8 cellular contexts compared by ENCODE assay signal in the genomic region with DNA sequence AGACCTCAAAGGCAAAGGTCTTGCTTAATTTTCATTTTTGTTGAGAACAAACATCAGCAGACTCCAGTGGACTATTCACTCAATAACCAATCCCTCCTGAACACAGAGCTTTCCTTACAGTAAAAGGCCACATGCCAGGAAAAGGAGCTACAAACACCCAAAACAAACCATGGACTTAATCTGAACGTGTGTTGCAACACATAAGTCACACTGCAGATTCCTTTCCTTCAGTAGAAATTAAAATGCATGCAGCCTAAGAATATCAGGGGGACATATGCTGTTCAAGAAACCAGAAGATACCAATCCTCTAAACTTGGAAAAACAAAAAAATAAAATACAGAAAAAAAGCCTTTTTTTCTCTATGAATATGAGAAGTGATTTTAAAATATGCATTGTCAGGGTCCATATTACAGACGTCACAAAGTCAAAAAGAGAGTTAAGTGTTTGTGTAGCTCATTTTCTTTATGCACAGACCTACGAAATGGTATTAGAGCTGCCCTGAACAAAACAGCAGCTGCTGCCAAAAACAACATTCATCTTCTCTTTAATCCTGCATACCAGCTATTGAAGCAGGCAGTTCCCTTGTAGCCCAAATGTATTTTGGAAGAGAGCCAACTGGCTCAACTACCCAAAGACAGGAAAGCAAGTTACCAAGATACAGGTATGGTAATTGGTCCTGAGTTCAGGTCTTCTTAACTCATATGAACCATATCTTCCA. TPM values are rescaled to one million over a fixed set of nuclear protein-coding genes. Genes with fewer than 3 reads are reported as not detected.
DNase-seq lines count a peak whose midpoint lies in the region; TF ChIP-seq lines count a peak whose summit lies in the region.

No MANE protein-coding gene starts in this region.

- H3K36me3 Mint-ChIP-seq in mesothelial cell of epicardium, result no peaks in the 10 kb centered on the region

- TF ChIP-seq CTCF in mesothelial cell of epicardium (IDR thresholded peaks at IDR 0.05; ENCODE audit: unreplicated experiment) (no peak), GM10248 (IDR thresholded peaks at IDR 0.05; ENCODE audit: control extremely low read depth, extremely low read depth, low read depth, missing control alignments) (no peak)

- DNase-seq in COR-L47 (lab: John Stamatoyannopoulos, UW) (peak; percentile 86), NCI-H187 treated with DMSO at 0.1 percent for 48 hours (lab: John Stamatoyannopoulos, UW) (peak; percentile 71), brain pericyte (ENCODE audit: low read depth, low spot score) (peak; percentile 72), mesothelial cell of epicardium (ENCODE audit: low spot score in 2 of 2, unreplicated experiment in 2 of 2) (no peak), GM10248 (ENCODE audit: extremely low spot score) (no peak), GF-D8 (lab: John Stamatoyannopoulos, UW) (no peak), OCI-M2 (lab: John Stamatoyannopoulos, UW; ENCODE audit: unreplicated experiment) (no peak)
- DNase-seq in activated effector memory CD4-positive, alpha-beta T cell treated with Interleukin-2 at 50 U/mL for 16 hours, result no peak

- H3K27me3 Mint-ChIP-seq in mesothelial cell of epicardium (ENCODE audit: low read depth), result no peaks in the 10 kb centered on the region

- H3K27ac Mint-ChIP-seq in mesothelial cell of epicardium, result peak overlapping the region; percentile 81

- CTCF ChIA-PET in GM10248 (lab: Yijun Ruan, JAX), result interaction anchor here (1.0 to 1.3 kb wide), 2 partner anchors 25 to 26 kb away, joined by 3 to 4 read pairs; partner anchors contain the start of gene KITLG

- H3K4me1 Mint-ChIP-seq in mesothelial cell of epicardium, result peaks cover 55% of the 10 kb centered on the region

- POLR2A ChIA-PET in GM10248 (lab: Yijun Ruan, JAX), result no interaction called here

- H3K9me3 Mint-ChIP-seq in mesothelial cell of epicardium, result no peaks in the 10 kb centered on the region

- no peak overlapping the region for H3K4me3 Mint-ChIP-seq in mesothelial cell of epicardium

RNA-seq across cellular contexts. Expression of gene KITLG, which starts 26.2 kb away (rescaled TPM):
- total RNA-seq in mesothelial cell of epicardium, result 13.0 to 14.4 TPM (median 13.9 TPM) in 3 replicates

Comparison
In these comparisons a context has a peak if more than half of its experiments do, and no peak if none do; other contexts are left out.
1. DNase-seq: peak in COR-L47 (single experiment), NCI-H187 treated with DMSO at 0.1 percent for 48 hours (single experiment) and brain pericyte (single experiment); none in mesothelial cell of epicardium (0 of 2), GM10248 (single experiment), GF-D8 (single experiment), OCI-M2 (single experiment) and activated effector memory CD4-positive, alpha-beta T cell treated with Interleukin-2 at 50 U/mL for 16 hours (single experiment).